Comparison of ENCODE assay signal across 18 cellular contexts in genomic region chr17:40180694-40181093, GRCh38. TPM values are rescaled to one million over a fixed set of nuclear protein-coding genes. Genes with fewer than 3 reads are reported as not detected.
DNase-seq lines count a peak whose midpoint lies in the region; ATAC-seq and TF ChIP-seq lines count a peak whose summit lies in the region.
"Had no signal": no experiment of that assay in that cellular context is flagged by ENCODE, and none has a peak within 500 bp of the region (broad histone marks: within the 10 kb centered on the region; RNA-seq: fewer than 3 reads in every experiment).

No MANE protein-coding gene starts in this region.

- H3K27ac ChIP-seq in cardiac muscle cell (peak overlapping the region; percentile 36), muscle layer of duodenum (ENCODE audit: low read length) (peak overlapping the region; percentile 83), vagina (peak overlapping the region; percentile 74)
- H3K27ac ChIP-seq: ascending aorta, ovary, VCaP had no signal

- no peak for ATAC-seq in GM21619 (IDR thresholded peaks at IDR 0.05; ENCODE audit: unreplicated experiment)
- ATAC-seq: stimulated activated naive CD8-positive, alpha-beta T cell treated with anti-CD3 and anti-CD28 coated beads, Interleukin-15, amount 100 ng/mL, for 72 hours had no signal

- no peaks in the 10 kb centered on the region for H3K27me3 ChIP-seq in cardiac muscle cell
- no peaks in the 10 kb centered on the region for H3K27me3 ChIP-seq in muscle layer of duodenum (ENCODE audit: low read depth, low read length)
- no peaks in the 10 kb centered on the region for H3K27me3 ChIP-seq in vagina
- H3K27me3 ChIP-seq: ascending aorta, dorsolateral prefrontal cortex, ovary had no signal

- no peak for TF ChIP-seq POLR2A in vagina (IDR thresholded peaks at IDR 0.05)

- TF ChIP-seq CTCF in cardiac muscle cell (IDR thresholded peaks at IDR 0.05; ENCODE audit: low read depth, low read length) (no peak), epithelial cell of esophagus (IDR thresholded peaks at IDR 0.05; ENCODE audit: insufficient read depth, low read depth, low read length, missing control alignments) (no peak), vagina (IDR thresholded peaks at IDR 0.05) (no peak)

- no peak overlapping the region for H3K4me3 ChIP-seq in cardiac muscle cell
- peak overlapping the region; percentile 70 for H3K4me3 ChIP-seq in epithelial cell of esophagus (ENCODE audit: low read length)
- no peak overlapping the region for H3K4me3 ChIP-seq in muscle layer of duodenum (ENCODE audit: low read depth in 1 of 2, low read length in 2 of 2)
- H3K4me3 ChIP-seq in vagina = peak overlapping the region in 1 of 2 donors; percentile 73
- H3K4me3 ChIP-seq: ascending aorta, ovary had no signal

- DNase-seq in cardiac muscle cell (ENCODE audit: low read depth in 1 of 2, low spot score in 1 of 2) = no peak
- DNase-seq in cardiac septum (ENCODE audit: low spot score) = no peak
- DNase-seq in epithelial cell of esophagus (ENCODE audit: low read depth) = peak; percentile 48
- no peak for DNase-seq in vagina (ENCODE audit: extremely low spot score in 2 of 2)
- no peak for DNase-seq in DMS53 treated with DMSO at 0.1 percent for 48 hours (lab: John Stamatoyannopoulos, UW; ENCODE audit: unreplicated experiment)
- no peak for DNase-seq in activated naive CD4-positive, alpha-beta T cell (lab: John Stamatoyannopoulos, UW)
- DNase-seq: activated gamma-delta T cell; CD4-positive, alpha-beta memory T cell; dorsolateral prefrontal cortex; NCI-H1436; NCI-H510A; ovary; stimulated activated CD4-positive, alpha-beta T cell treated with anti-CD3 and anti-CD28 coated beads, Interleukin-12 subunit alpha, Interleukin-12 subunit beta, amount 100 ng/mL, for 4 hours; stimulated activated naive CD8-positive, alpha-beta T cell treated with anti-CD3 and anti-CD28 coated beads, Interleukin-15, amount 100 ng/mL, for 72 hours had no signal

- H3K4me1 ChIP-seq in cardiac muscle cell (ENCODE audit: low read depth) = peaks cover 14% of the 10 kb centered on the region
- peaks cover 4 to 9% of the 10 kb centered on the region in 2 donors for H3K4me1 ChIP-seq in muscle layer of duodenum (ENCODE audit: control insufficient read depth in 1 of 2, insufficient read depth in 2 of 2, low read length in 2 of 2)
- peaks cover 29% of the 10 kb centered on the region for H3K4me1 ChIP-seq in vagina

- H3K9me3 ChIP-seq in cardiac muscle cell (ENCODE audit: low read depth) (no peaks in the 10 kb centered on the region), muscle layer of duodenum (ENCODE audit: control insufficient read depth in 1 of 2, low read length in 2 of 2) (no peaks in the 10 kb centered on the region), vagina (no peaks in the 10 kb centered on the region)
- H3K9me3 ChIP-seq: ascending aorta, ovary had no signal

- intact Hi-C loops in cardiac septum (cut with DNase I) = no loop called here
- intact Hi-C loops in vagina (cut with DNase I) = no loop called here

- H3K36me3 ChIP-seq in cardiac muscle cell = no peaks in the 10 kb centered on the region
- no peaks in the 10 kb centered on the region for H3K36me3 ChIP-seq in muscle layer of duodenum (ENCODE audit: control insufficient read depth in 1 of 2, insufficient read depth in 2 of 2, low read length in 2 of 2)
- H3K36me3 ChIP-seq in vagina = no peaks in the 10 kb centered on the region
- H3K36me3 ChIP-seq: ovary had no signal

RNA-seq across cellular contexts. Expression of gene RAPGEFL1, which starts 3.4 kb away (rescaled TPM):
- total RNA-seq in cardiac muscle cell (7.1 and 12.2 TPM in 2 replicates), cardiac septum (7.2 TPM), vagina (144 TPM)
- 10.1 and 10.6 TPM in 2 replicates for polyA plus RNA-seq in cardiac muscle cell

RNA-seq across cellular contexts. Expression of gene WIPF2, which starts 38.4 kb away (rescaled TPM):
- total RNA-seq in cardiac muscle cell (7.1 and 9.5 TPM in 2 replicates), cardiac septum (13.3 TPM), vagina (10.6 TPM)
- polyA plus RNA-seq in cardiac muscle cell = 20.0 and 21.8 TPM in 2 replicates

RNA-seq across cellular contexts. Expression of gene CASC3, which starts 40.4 kb away (rescaled TPM):
- total RNA-seq in cardiac muscle cell (32.5 and 49.9 TPM in 2 replicates), cardiac septum (54.8 TPM), vagina (40.0 TPM)
- polyA plus RNA-seq in cardiac muscle cell = 54.6 and 95.1 TPM in 2 replicates

RNA-seq across cellular contexts. Expression of gene MSL1, which starts 58.9 kb away (rescaled TPM):
- total RNA-seq in cardiac muscle cell (96.8 and 104 TPM in 2 replicates), cardiac septum (53.7 TPM), vagina (62.4 TPM)
- 27.3 and 33.2 TPM in 2 replicates for polyA plus RNA-seq in cardiac muscle cell

Comparison
In these comparisons a context has a peak if more than half of its experiments do, and no peak if none do; other contexts are left out.
1. RNA of gene RAPGEFL1, which starts 3.4 kb away (total RNA-seq): 144 TPM in vagina (single experiment); 7.1 to 12.2 TPM in cardiac muscle cell and 7.2 TPM in cardiac septum (single experiment); every median in the first group is over 10 times any median in the second.
2. Peak in every context shown above with its lines, with median percentiles within 50 percentile points of each other: H3K27ac ChIP-seq.